In the genomic region with DNA sequence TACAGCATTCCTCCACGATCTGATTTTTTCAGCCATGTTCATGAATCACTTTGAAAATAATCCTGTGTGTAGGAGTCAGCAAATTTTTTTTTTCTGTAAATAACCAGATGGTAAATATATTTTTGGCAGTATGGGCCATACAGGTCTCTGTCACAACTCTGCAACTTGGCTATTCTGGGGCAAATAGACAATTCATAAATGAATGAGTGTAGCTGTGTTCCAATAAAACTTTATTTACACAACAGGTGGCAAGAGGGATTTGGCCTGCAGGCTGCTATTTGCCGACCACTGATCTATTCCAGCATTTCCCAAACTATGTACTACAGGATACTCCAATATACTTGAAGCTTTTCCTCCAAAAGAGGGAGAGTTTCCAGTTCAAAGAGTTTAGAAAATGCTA, we compare ENCODE assay signal across 21 cellular contexts.
DNase-seq lines count a peak whose midpoint lies in the region; ATAC-seq, FAIRE-seq and TF ChIP-seq lines count a peak whose summit lies in the region.
"Had no signal": no experiment of that assay in that cellular context is flagged by ENCODE, and none has a peak within 500 bp of the region (broad histone marks: within the 10 kb centered on the region; RNA-seq: fewer than 3 reads in every experiment).

No MANE protein-coding gene starts in this region.

- H4K20me1 ChIP-seq in astrocyte (ENCODE audit: insufficient read depth, low read length): peaks cover 58% of the 10 kb centered on the region

- peaks cover 6% of the 10 kb centered on the region for H3K36me3 Mint-ChIP-seq in astrocyte (ENCODE audit: low read depth, unreplicated experiment)
- no peaks in the 10 kb centered on the region for H3K36me3 Mint-ChIP-seq in stimulated activated effector memory CD8-positive, alpha-beta T cell treated with anti-CD3 and anti-CD28 coated beads, Interleukin-12 subunit alpha, Interleukin-12 subunit beta, amount 100 ng/mL, for 72 hours
- H3K36me3 Mint-ChIP-seq: IgD-negative memory B cell had no signal

- H3K27ac ChIP-seq in ACC112 (ENCODE audit: low read depth, low read length): peak overlapping the region; percentile 76
- peak overlapping the region; percentile 54 for H3K27ac ChIP-seq in astrocyte (ENCODE audit: low read depth, low read length)
- H3K27ac ChIP-seq: Peyer's patch had no signal

- no peaks in the 10 kb centered on the region for H3K9me3 ChIP-seq in astrocyte (ENCODE audit: insufficient read depth, low read depth, low read length)
- H3K9me3 ChIP-seq: Peyer's patch had no signal

- no peaks in the 10 kb centered on the region for H3K27me3 ChIP-seq in ACC112 (ENCODE audit: insufficient read depth, low read length)
- no peaks in the 10 kb centered on the region for H3K27me3 ChIP-seq in astrocyte (ENCODE audit: insufficient read depth, low read length)
- H3K27me3 ChIP-seq: Peyer's patch had no signal

- no peak overlapping the region for H3K4me3 Mint-ChIP-seq in astrocyte (ENCODE audit: unreplicated experiment)
- no peak overlapping the region for H3K4me3 Mint-ChIP-seq in stimulated activated effector memory CD8-positive, alpha-beta T cell treated with anti-CD3 and anti-CD28 coated beads, Interleukin-12 subunit alpha, Interleukin-12 subunit beta, amount 100 ng/mL, for 72 hours
- H3K4me3 Mint-ChIP-seq: IgD-negative memory B cell had no signal

- H3K9ac ChIP-seq in astrocyte (ENCODE audit: low read length): no peak overlapping the region

- no peaks in the 10 kb centered on the region for H3K9me3 Mint-ChIP-seq in astrocyte (ENCODE audit: unreplicated experiment)
- H3K9me3 Mint-ChIP-seq in stimulated activated effector memory CD8-positive, alpha-beta T cell treated with anti-CD3 and anti-CD28 coated beads, Interleukin-12 subunit alpha, Interleukin-12 subunit beta, amount 100 ng/mL, for 72 hours: no peaks in the 10 kb centered on the region
- H3K9me3 Mint-ChIP-seq: IgD-negative memory B cell had no signal

- H3K27ac Mint-ChIP-seq in astrocyte (ENCODE audit: unreplicated experiment): peak overlapping the region; percentile 26
- no peak overlapping the region for H3K27ac Mint-ChIP-seq in stimulated activated effector memory CD8-positive, alpha-beta T cell treated with anti-CD3 and anti-CD28 coated beads, Interleukin-12 subunit alpha, Interleukin-12 subunit beta, amount 100 ng/mL, for 72 hours
- H3K27ac Mint-ChIP-seq: IgD-negative memory B cell had no signal

- H3K27me3 Mint-ChIP-seq in astrocyte (ENCODE audit: low read depth, unreplicated experiment): no peaks in the 10 kb centered on the region
- H3K27me3 Mint-ChIP-seq: IgD-negative memory B cell had no signal

- H3K4me2 ChIP-seq in astrocyte (ENCODE audit: low read length): no peak overlapping the region

- peak; percentile 50 for DNase-seq in LNCaP clone FGC (ENCODE audit: low read depth)
- DNase-seq in astrocyte (ENCODE audit: low read depth): no peak
- peak; percentile 7 for DNase-seq in myocyte (ENCODE audit: low read depth)
- no peak for DNase-seq in stimulated activated effector memory CD8-positive, alpha-beta T cell treated with anti-CD3 and anti-CD28 coated beads, Interleukin-12 subunit alpha, Interleukin-12 subunit beta, amount 100 ng/mL, for 72 hours (ENCODE audit: low spot score in 2 of 2)
- no peak for DNase-seq in NCI-H2227 (lab: John Stamatoyannopoulos, UW; ENCODE audit: unreplicated experiment)
- DNase-seq: ACHN, COR-L47, GF-D8, H7, MV-4-11, NCI-H1417, NCI-H2029, NCI-H2227 treated with DMSO at 0.1 percent for 48 hours, NCI-H524, Peyer's patch, SHP77 had no signal

- peaks cover 29% of the 10 kb centered on the region for H3K4me1 Mint-ChIP-seq in astrocyte (ENCODE audit: low read depth, unreplicated experiment)
- peaks cover 6% of the 10 kb centered on the region for H3K4me1 Mint-ChIP-seq in stimulated activated effector memory CD8-positive, alpha-beta T cell treated with anti-CD3 and anti-CD28 coated beads, Interleukin-12 subunit alpha, Interleukin-12 subunit beta, amount 100 ng/mL, for 72 hours

- FAIRE-seq in astrocyte (lab: Jason Lieb, UNC): no peak
- FAIRE-seq: GM12892 had no signal

- H3K36me3 ChIP-seq in ACC112 (ENCODE audit: insufficient read depth, low read length) (no peaks in the 10 kb centered on the region), astrocyte (ENCODE audit: insufficient read depth, low read length) (no peaks in the 10 kb centered on the region)
- H3K36me3 ChIP-seq: Peyer's patch had no signal

- H3K4me3 ChIP-seq in ACC112 (ENCODE audit: low read depth, low read length): no peak overlapping the region
- H3K4me3 ChIP-seq in LNCaP clone FGC (ENCODE audit: low read depth, low read length): no peak overlapping the region
- H3K4me3 ChIP-seq in astrocyte (ENCODE audit: insufficient read depth, low read depth, low read length): no peak overlapping the region
- H3K4me3 ChIP-seq: Peyer's patch had no signal

- no peak for ATAC-seq in stimulated activated effector memory CD8-positive, alpha-beta T cell treated with anti-CD3 and anti-CD28 coated beads, Interleukin-12 subunit alpha, Interleukin-12 subunit beta, amount 100 ng/mL, for 72 hours
- ATAC-seq in GM18511 (IDR thresholded peaks at IDR 0.05; ENCODE audit: unreplicated experiment) (no peak), GM21447 (IDR thresholded peaks at IDR 0.05; ENCODE audit: unreplicated experiment) (no peak)

- H3K79me2 ChIP-seq in ACC112 (ENCODE audit: control insufficient read depth, insufficient read depth, low read length, unreplicated experiment): peaks cover 43% of the 10 kb centered on the region
- peaks cover 73% of the 10 kb centered on the region for H3K79me2 ChIP-seq in astrocyte (ENCODE audit: insufficient read depth, low read length)

- TF ChIP-seq CTCF in LNCaP clone FGC (IDR thresholded peaks at IDR 0.05; ENCODE audit: control insufficient read depth, extremely low read depth, insufficient read depth) (no peak), astrocyte (IDR thresholded peaks at IDR 0.05; ENCODE audit: insufficient read depth, low read depth, low read length) (no peak)

- no peak overlapping the region for H2AFZ ChIP-seq in ACC112 (ENCODE audit: low read length, unreplicated experiment)
- H2AFZ ChIP-seq in astrocyte (ENCODE audit: low read depth, low read length): no peak overlapping the region

- peaks cover 42% of the 10 kb centered on the region for H3K4me1 ChIP-seq in ACC112 (ENCODE audit: control insufficient read depth, insufficient read depth, low read length, unreplicated experiment)
- H3K4me1 ChIP-seq in astrocyte (ENCODE audit: insufficient read depth, low read length): peaks cover 13% of the 10 kb centered on the region

Comparison
In these comparisons a context has a peak if more than half of its experiments do, and no peak if none do; other contexts are left out.
1. DNase-seq: peak in LNCaP clone FGC (single experiment) and myocyte (single experiment); none in astrocyte (single experiment), stimulated activated effector memory CD8-positive, alpha-beta T cell treated with anti-CD3 and anti-CD28 coated beads, Interleukin-12 subunit alpha, Interleukin-12 subunit beta, amount 100 ng/mL, for 72 hours (0 of 2) and NCI-H2227 (single experiment).